8 cellular contexts compared by ENCODE assay signal in the genomic region with DNA sequence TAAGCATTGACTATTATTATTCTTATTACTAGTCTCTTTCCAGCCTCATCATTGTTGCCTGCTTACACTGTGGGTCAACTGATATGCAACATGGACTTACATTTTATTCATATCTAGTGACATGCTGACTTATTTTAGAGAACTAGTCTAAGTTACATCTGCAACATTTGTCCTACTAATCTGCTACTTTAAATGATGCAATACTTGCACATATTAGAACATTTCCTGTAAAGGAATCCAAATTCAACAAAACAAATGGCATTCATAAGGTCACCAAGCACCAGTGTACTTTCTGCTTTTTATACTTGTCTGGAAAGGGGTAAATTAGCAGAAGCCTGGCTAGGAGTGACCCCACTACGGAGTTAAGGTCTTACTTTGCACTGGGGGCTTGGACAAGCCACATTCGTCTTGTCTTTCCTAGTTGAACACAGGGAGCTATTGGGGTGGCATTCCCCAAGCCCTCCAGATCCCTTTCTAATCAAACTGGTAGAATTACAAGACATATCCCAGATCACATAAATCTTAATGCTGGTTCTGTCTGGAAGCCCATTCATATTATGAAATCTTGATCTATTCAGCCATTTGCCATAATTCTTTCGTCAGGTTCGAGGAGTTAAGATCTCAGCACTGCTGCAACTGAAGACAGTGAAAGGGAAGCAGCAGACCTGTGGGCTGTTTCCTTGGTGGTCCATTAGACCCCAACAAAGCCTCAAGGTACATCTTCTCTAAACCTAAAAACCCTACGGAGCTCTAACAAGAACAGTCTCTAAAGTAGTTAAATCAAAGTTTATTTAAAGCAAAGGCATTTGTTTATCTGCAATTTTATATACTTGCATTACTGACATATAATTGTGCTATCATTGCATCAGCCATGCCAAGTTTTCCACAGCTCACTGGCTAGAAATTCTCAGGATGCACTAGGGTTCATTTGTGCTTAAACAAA. TPM values are rescaled to one million over a fixed set of nuclear protein-coding genes. Genes with fewer than 3 reads are reported as not detected.
DNase-seq lines count a peak whose midpoint lies in the region; ATAC-seq and TF ChIP-seq lines count a peak whose summit lies in the region.

No MANE protein-coding gene starts in this region.

- H3K4me2 ChIP-seq in GM23338, result no peak overlapping the region

- no peak for ATAC-seq in GM23338
- no peak for ATAC-seq in CD4-positive, alpha-beta T cell (ENCODE audit: poor library complexity)
- ATAC-seq in GM18505 (IDR thresholded peaks at IDR 0.05; ENCODE audit: unreplicated experiment), result no peak
- ATAC-seq in CD8-positive, alpha-beta T cell, result no peak

- H4K20me1 ChIP-seq in GM23338 (replicated peaks; ENCODE audit: insufficient read depth), result no peaks in the 10 kb centered on the region

- TF ChIP-seq CTCF in GM23338 (conservative IDR thresholded peaks at IDR 0.05; ENCODE audit: low read depth in 2 of 2), result no peak
- no peak for TF ChIP-seq CTCF in CD4-positive, alpha-beta T cell (IDR thresholded peaks at IDR 0.05)
- TF ChIP-seq CTCF in CD8-positive, alpha-beta T cell (IDR thresholded peaks at IDR 0.05), result no peak

- intact Hi-C loops in CD4-positive, alpha-beta T cell (cut with DNase I, micrococcal nuclease), result no loop called here
- intact Hi-C loops in CD8-positive, alpha-beta T cell (cut with DNase I, micrococcal nuclease), result no loop called here

- peaks cover 10% of the 10 kb centered on the region; the same call in 2 of the 3 replicates for H3K4me1 Mint-ChIP-seq in GM23338
- H3K4me1 Mint-ChIP-seq in CD4-positive, alpha-beta T cell (ENCODE audit: low read depth), result no peaks in the 10 kb centered on the region
- H3K4me1 Mint-ChIP-seq in CD8-positive, alpha-beta T cell (ENCODE audit: low read depth), result no peaks in the 10 kb centered on the region

- no peaks in the 10 kb centered on the region for H3K36me3 Mint-ChIP-seq in GM23338 (ENCODE audit: low read depth)
- no peaks in the 10 kb centered on the region for H3K36me3 Mint-ChIP-seq in CD4-positive, alpha-beta T cell (ENCODE audit: low read depth)
- no peaks in the 10 kb centered on the region for H3K36me3 Mint-ChIP-seq in CD8-positive, alpha-beta T cell

- no peaks in the 10 kb centered on the region for H3K9me3 ChIP-seq in CD4-positive, alpha-beta T cell (ENCODE audit: control insufficient read depth, low read length)
- H3K9me3 ChIP-seq in CD8-positive, alpha-beta T cell (ENCODE audit: low read length), result no peaks in the 10 kb centered on the region

- peak overlapping the region; percentile 88 for H2AFZ ChIP-seq in GM23338

- POLR2A ChIA-PET in CD4-positive, alpha-beta T cell (lab: Charles Lee), result interaction anchor here (0.9 kb wide), 1 partner anchor 50 kb away, joined by 3 read pairs; a partner anchor contains a TSS
- POLR2A ChIA-PET in CD8-positive, alpha-beta T cell (lab: Charles Lee), result interaction anchor here (0.8 kb wide), 1 partner anchor 10 kb away, joined by 3 read pairs; no protein-coding TSS in a partner anchor

- H3K79me2 ChIP-seq in GM23338 (replicated peaks; ENCODE audit: insufficient read depth), result no peaks in the 10 kb centered on the region

- no peak overlapping the region for H3K27ac ChIP-seq in GM23338 (ENCODE audit: low read depth)
- no peak overlapping the region for H3K27ac ChIP-seq in CD4-positive, alpha-beta T cell (ENCODE audit: low read depth, low read length)
- H3K27ac ChIP-seq in CD8-positive, alpha-beta T cell (ENCODE audit: low read depth, low read length), result no peak overlapping the region

- no peaks in the 10 kb centered on the region for H3F3A ChIP-seq in GM23338 (replicated peaks; ENCODE audit: low read depth)

- no peaks in the 10 kb centered on the region for H3K9me3 Mint-ChIP-seq in GM23338
- H3K9me3 Mint-ChIP-seq in CD4-positive, alpha-beta T cell, result no peaks in the 10 kb centered on the region
- H3K9me3 Mint-ChIP-seq in CD8-positive, alpha-beta T cell, result no peaks in the 10 kb centered on the region

- peaks cover 15% of the 10 kb centered on the region for H3K4me1 ChIP-seq in GM23338 (ENCODE audit: insufficient read depth)
- H3K4me1 ChIP-seq in CD8-positive, alpha-beta T cell (ENCODE audit: insufficient read depth, low read length), result no peaks in the 10 kb centered on the region

- H3K36me3 ChIP-seq in GM23338 (ENCODE audit: insufficient read depth), result no peaks in the 10 kb centered on the region
- no peaks in the 10 kb centered on the region for H3K36me3 ChIP-seq in CD8-positive, alpha-beta T cell (ENCODE audit: insufficient read depth, low read length)

- H3K27me3 Mint-ChIP-seq in GM23338 (ENCODE audit: insufficient read depth, low read depth, poor library complexity), result no peaks in the 10 kb centered on the region
- no peaks in the 10 kb centered on the region for H3K27me3 Mint-ChIP-seq in CD4-positive, alpha-beta T cell
- no peaks in the 10 kb centered on the region for H3K27me3 Mint-ChIP-seq in CD8-positive, alpha-beta T cell (ENCODE audit: low read depth)

- H3K4me3 Mint-ChIP-seq in GM23338, result no peak overlapping the region
- no peak overlapping the region for H3K4me3 Mint-ChIP-seq in CD4-positive, alpha-beta T cell
- no peak overlapping the region for H3K4me3 Mint-ChIP-seq in CD8-positive, alpha-beta T cell

- no peak for TF ChIP-seq POLR2A in GM18505 (IDR thresholded peaks at IDR 0.05; ENCODE audit: borderline replicate concordance, extremely low read depth, insufficient read depth, insufficient read length)

- peak overlapping the region; percentile 88 for H3K27ac Mint-ChIP-seq in GM23338
- H3K27ac Mint-ChIP-seq in CD4-positive, alpha-beta T cell, result no peak overlapping the region
- no peak overlapping the region for H3K27ac Mint-ChIP-seq in CD8-positive, alpha-beta T cell

- DNase-seq in GM23338 (ENCODE audit: low spot score), result no peak
- peak; percentile 48 for DNase-seq in RKO (ENCODE audit: low spot score)
- DNase-seq in fibroblast of gingiva (ENCODE audit: low read depth), result peak; percentile 93
- DNase-seq in skeletal muscle cell (ENCODE audit: low read depth), result peak; percentile 70
- no peak for DNase-seq in CD4-positive, alpha-beta T cell
- no peak for DNase-seq in CD8-positive, alpha-beta T cell
- no peak for DNase-seq in NCI-H1105 treated with DMSO at 0.1 percent for 48 hours (lab: John Stamatoyannopoulos, UW)

- no peaks in the 10 kb centered on the region for H3K27me3 ChIP-seq in GM23338 (ENCODE audit: insufficient read depth)
- H3K27me3 ChIP-seq in CD4-positive, alpha-beta T cell (ENCODE audit: control insufficient read depth, insufficient read depth, low read length), result no peaks in the 10 kb centered on the region
- no peaks in the 10 kb centered on the region for H3K27me3 ChIP-seq in CD8-positive, alpha-beta T cell (ENCODE audit: insufficient read depth, low read length)

- CTCF ChIA-PET in CD4-positive, alpha-beta T cell (lab: Charles Lee), result no interaction called here
- CTCF ChIA-PET in CD8-positive, alpha-beta T cell (lab: Charles Lee), result no interaction called here

- no peaks in the 10 kb centered on the region for H3K9me2 ChIP-seq in GM23338 (ENCODE audit: insufficient read depth)

- no peak overlapping the region for H3K4me3 ChIP-seq in GM23338
- no peak overlapping the region for H3K4me3 ChIP-seq in skeletal muscle cell (ENCODE audit: low read depth, low read length)
- H3K4me3 ChIP-seq in CD8-positive, alpha-beta T cell (ENCODE audit: low read depth, low read length), result no peak overlapping the region

TF ChIP-seq in GM23338, 12 proteins besides CTCF, POLR2A, EP300 and RAD21 (continues in another document):
- TF ChIP-seq, protein P1, sequence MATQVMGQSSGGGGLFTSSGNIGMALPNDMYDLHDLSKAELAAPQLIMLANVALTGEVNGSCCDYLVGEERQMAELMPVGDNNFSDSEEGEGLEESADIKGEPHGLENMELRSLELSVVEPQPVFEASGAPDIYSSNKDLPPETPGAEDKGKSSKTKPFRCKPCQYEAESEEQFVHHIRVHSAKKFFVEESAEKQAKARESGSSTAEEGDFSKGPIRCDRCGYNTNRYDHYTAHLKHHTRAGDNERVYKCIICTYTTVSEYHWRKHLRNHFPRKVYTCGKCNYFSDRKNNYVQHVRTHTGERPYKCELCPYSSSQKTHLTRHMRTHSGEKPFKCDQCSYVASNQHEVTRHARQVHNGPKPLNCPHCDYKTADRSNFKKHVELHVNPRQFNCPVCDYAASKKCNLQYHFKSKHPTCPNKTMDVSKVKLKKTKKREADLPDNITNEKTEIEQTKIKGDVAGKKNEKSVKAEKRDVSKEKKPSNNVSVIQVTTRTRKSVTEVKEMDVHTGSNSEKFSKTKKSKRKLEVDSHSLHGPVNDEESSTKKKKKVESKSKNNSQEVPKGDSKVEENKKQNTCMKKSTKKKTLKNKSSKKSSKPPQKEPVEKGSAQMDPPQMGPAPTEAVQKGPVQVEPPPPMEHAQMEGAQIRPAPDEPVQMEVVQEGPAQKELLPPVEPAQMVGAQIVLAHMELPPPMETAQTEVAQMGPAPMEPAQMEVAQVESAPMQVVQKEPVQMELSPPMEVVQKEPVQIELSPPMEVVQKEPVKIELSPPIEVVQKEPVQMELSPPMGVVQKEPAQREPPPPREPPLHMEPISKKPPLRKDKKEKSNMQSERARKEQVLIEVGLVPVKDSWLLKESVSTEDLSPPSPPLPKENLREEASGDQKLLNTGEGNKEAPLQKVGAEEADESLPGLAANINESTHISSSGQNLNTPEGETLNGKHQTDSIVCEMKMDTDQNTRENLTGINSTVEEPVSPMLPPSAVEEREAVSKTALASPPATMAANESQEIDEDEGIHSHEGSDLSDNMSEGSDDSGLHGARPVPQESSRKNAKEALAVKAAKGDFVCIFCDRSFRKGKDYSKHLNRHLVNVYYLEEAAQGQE (IDR thresholded peaks at IDR 0.05; ENCODE audit: unreplicated experiment), result no peak
- no peak for TF ChIP-seq CREB1 (CRISPR knock-in tag; IDR thresholded peaks at IDR 0.05; ENCODE audit: low read depth)

RNA-seq across cellular contexts. Expression of a gene that starts 49.9 kb away (rescaled TPM):
- 221 and 244 TPM in 2 replicates for total RNA-seq in GM23338 (2014; rRNA removed; shearing (Covaris generic))
- 218 and 221 TPM in 2 replicates for polyA plus RNA-seq in GM23338 (2016; fragmentation: Nextera tagmentation; extraction: Ambion mirVana)
- 10 to 100 TPM; 84.9 to 85.7 TPM for total RNA-seq in CD4-positive, alpha-beta T cell
- 10 to 100 TPM; 79.7 to 81.7 TPM for total RNA-seq in CD8-positive, alpha-beta T cell

Comparison
In these comparisons a context has a peak if more than half of its experiments do, and no peak if none do; other contexts are left out.
1. DNase-seq: peak in RKO (single experiment), fibroblast of gingiva (single experiment) and skeletal muscle cell (single experiment); none in GM23338 (single experiment), CD4-positive, alpha-beta T cell (0 of 10), CD8-positive, alpha-beta T cell (0 of 7) and NCI-H1105 treated with DMSO at 0.1 percent for 48 hours (single experiment).